12 cellular contexts compared by ENCODE assay signal in genomic region chr22:40247976-40248375, GRCh38.
DNase-seq lines count a peak whose midpoint lies in the region; ATAC-seq lines count a peak whose summit lies in the region.
"Had no signal": no experiment of that assay in that cellular context is flagged by ENCODE, and none has a peak within 500 bp of the region (broad histone marks: within the 10 kb centered on the region; RNA-seq: fewer than 3 reads in every experiment).

No MANE protein-coding gene starts in this region.

- H3K4me1 Mint-ChIP-seq in CD4-positive, alpha-beta memory T cell: peaks cover 59 to 87% (median 71%) of the 10 kb centered on the region in 4 donors

- peaks cover 84% of the 10 kb centered on the region for H3K4me1 ChIP-seq in CD4-positive, alpha-beta memory T cell (ENCODE audit: insufficient read depth, low read length)

- peaks cover 28 to 35% of the 10 kb centered on the region in 2 donors for H3K36me3 Mint-ChIP-seq in CD4-positive, alpha-beta memory T cell

- intact Hi-C loops in CD4-positive, alpha-beta memory T cell (cut with micrococcal nuclease): loop anchor here (2.0 kb wide), 2 partner anchors 43 to 99 kb away; partner anchors contain the start of gene ADSL
- intact Hi-C loops in left colon (cut with DNase I, micrococcal nuclease): no loop called here

- no peak overlapping the region for H3K27ac ChIP-seq in CD4-positive, alpha-beta memory T cell (ENCODE audit: low read depth, low read length)
- H3K27ac ChIP-seq: SK-N-MC, tibial nerve had no signal

- no peaks in the 10 kb centered on the region for H3K9me3 ChIP-seq in CD4-positive, alpha-beta memory T cell (ENCODE audit: control insufficient read depth in 1 of 2, low read length in 2 of 2)
- H3K9me3 ChIP-seq: tibial nerve had no signal

- POLR2A ChIA-PET in CD4-positive, alpha-beta memory T cell (lab: Charles Lee; ENCODE audit: partially characterized antibody): interaction anchor here (0.6 to 2.8 kb wide), 7 partner anchors 9 to 204 kb away, joined by 3 to 15 read pairs (median 7); partner anchors contain the start of gene ADSL

- peak; percentile 76 to 83 (median 81) for DNase-seq in CD4-positive, alpha-beta memory T cell
- DNase-seq in activated CD4-positive, alpha-beta T cell treated with anti-CD3 and anti-CD28 coated beads, Interleukin-2, amount 50 U/mL, for 1 hour: peak; percentile 65
- peak; percentile 27 for DNase-seq in activated naive CD4-positive, alpha-beta T cell treated with anti-CD3 and anti-CD28 coated beads, Interleukin-2, amount 50 U/mL, for 16 hours
- peak in 2 of 3 donors; percentile 22 to 48 for DNase-seq in stimulated activated CD4-positive, alpha-beta T cell treated with anti-CD3 and anti-CD28 coated beads, TNF-alpha, amount 100 ng/mL, for 48 hours (ENCODE audit: low read depth in 3 of 3)
- no peak for DNase-seq in NCI-H524 (lab: John Stamatoyannopoulos, UW)
- DNase-seq in left colon: no peak
- DNase-seq: NCI-H510A treated with DMSO at 0.1 percent for 48 hours had no signal

- peak overlapping the region; percentile 67 to 85 (median 76) for H3K4me3 Mint-ChIP-seq in CD4-positive, alpha-beta memory T cell

- no peaks in the 10 kb centered on the region for H3K27me3 ChIP-seq in CD4-positive, alpha-beta memory T cell (ENCODE audit: insufficient read depth, low read length)
- H3K27me3 ChIP-seq: tibial nerve had no signal

- ATAC-seq in GM19455 (IDR thresholded peaks at IDR 0.05; ENCODE audit: unreplicated experiment) (no peak), left colon (no peak), HG03460 (IDR thresholded peaks at IDR 0.05; ENCODE audit: unreplicated experiment) (no peak)
- ATAC-seq: sciatic nerve had no signal

- peaks cover 6% of the 10 kb centered on the region for H3K36me3 ChIP-seq in CD4-positive, alpha-beta memory T cell (ENCODE audit: insufficient read depth, low read length)

- no peaks in the 10 kb centered on the region for H3K9me3 Mint-ChIP-seq in CD4-positive, alpha-beta memory T cell

- CTCF ChIA-PET in CD4-positive, alpha-beta memory T cell (lab: Charles Lee; ENCODE audit: partially characterized antibody): no interaction called here

- H3K27me3 Mint-ChIP-seq in CD4-positive, alpha-beta memory T cell: no peaks in the 10 kb centered on the region

- peak overlapping the region; percentile 80 to 97 (median 93) for H3K27ac Mint-ChIP-seq in CD4-positive, alpha-beta memory T cell

- H3K4me3 ChIP-seq in CD4-positive, alpha-beta memory T cell (ENCODE audit: low read length in 2 of 2): no peak overlapping the region
- H3K4me3 ChIP-seq: SK-N-MC, tibial nerve had no signal

Comparison
In these comparisons a context has a peak if more than half of its experiments do, and no peak if none do; other contexts are left out.
1. DNase-seq: peak in CD4-positive, alpha-beta memory T cell (5 of 5), activated CD4-positive, alpha-beta T cell treated with anti-CD3 and anti-CD28 coated beads, Interleukin-2, amount 50 U/mL, for 1 hour (single experiment), activated naive CD4-positive, alpha-beta T cell treated with anti-CD3 and anti-CD28 coated beads, Interleukin-2, amount 50 U/mL, for 16 hours (single experiment) and stimulated activated CD4-positive, alpha-beta T cell treated with anti-CD3 and anti-CD28 coated beads, TNF-alpha, amount 100 ng/mL, for 48 hours (2 of 3); none in NCI-H524 (0 of 2) and left colon (0 of 2).